In genomic region chr2:103172821-103173220, GRCh38 we compare ENCODE assay signal across 27 cellular contexts.
DNase-seq lines count a peak whose midpoint lies in the region; ATAC-seq, FAIRE-seq and TF ChIP-seq lines count a peak whose summit lies in the region.
"Had no signal": no experiment of that assay in that cellular context is flagged by ENCODE, and none has a peak within 500 bp of the region (broad histone marks: within the 10 kb centered on the region; RNA-seq: fewer than 3 reads in every experiment).

No MANE protein-coding gene starts in this region.

- no peak overlapping the region for H4K91ac ChIP-seq in mesenchymal stem cell (ENCODE audit: low read length)

- peak overlapping the region; percentile 29 for H2AK5ac ChIP-seq in mesenchymal stem cell (ENCODE audit: low read length, severe bottlenecking)

- no peak overlapping the region for H3K4ac ChIP-seq in mesenchymal stem cell (ENCODE audit: low read depth in 1 of 2, low read length in 2 of 2)

- no TSS peak for BruUV-seq in MCF 10A (replicated peaks; lab: Mats Ljungman, UMichigan)

- H3K36me3 ChIP-seq in breast epithelium (no peaks in the 10 kb centered on the region), bronchial epithelial cell (ENCODE audit: control insufficient read depth, insufficient read depth, low read length) (no peaks in the 10 kb centered on the region), mesenchymal stem cell (ENCODE audit: control insufficient read depth in 1 of 2, insufficient read depth in 2 of 2, low read depth in 1 of 2, low read length in 2 of 2) (no peaks in the 10 kb centered on the region), thyroid gland (no peaks in the 10 kb centered on the region)
- H3K36me3 ChIP-seq: BE2C, BLaER1 had no signal

- H3K14ac ChIP-seq in mesenchymal stem cell (ENCODE audit: low read length in 2 of 2): no peak overlapping the region

- intact Hi-C loops in MCF 10A (cut with micrococcal nuclease): no loop called here
- intact Hi-C loops in breast epithelium (cut with DNase I; ENCODE audit: low total_unique reads): no loop called here
- intact Hi-C loops in thyroid gland (cut with DNase I): no loop called here

- TF ChIP-seq POLR2A in breast epithelium (IDR thresholded peaks at IDR 0.05): no peak
- TF ChIP-seq POLR2A in thyroid gland (IDR thresholded peaks at IDR 0.05): no peak

- no peak overlapping the region for H2BK120ac ChIP-seq in mesenchymal stem cell (ENCODE audit: low read depth, low read length)

- H3K4me1 ChIP-seq in breast epithelium (no peaks in the 10 kb centered on the region), mesenchymal stem cell (ENCODE audit: control insufficient read depth, insufficient read depth, low read depth, low read length) (peaks cover 2% of the 10 kb centered on the region), thyroid gland (no peaks in the 10 kb centered on the region)
- H3K4me1 ChIP-seq: BE2C, BLaER1 had no signal

- 83% methylated on average over 1 of the region's 2 CpGs for WGBS in mesenchymal stem cell
- WGBS in thyroid gland, 2 donors: 78 to 89% methylated on average over 2 of the region's 2 CpGs

- H3K27ac ChIP-seq in breast epithelium (no peak overlapping the region), mesenchymal stem cell (ENCODE audit: low read length, poor library complexity, severe bottlenecking) (no peak overlapping the region), thyroid gland (no peak overlapping the region)
- H3K27ac ChIP-seq: 22Rv1, BLaER1 had no signal

- no peak overlapping the region for H4K8ac ChIP-seq in mesenchymal stem cell (ENCODE audit: low read length)

- H3K27ac Mint-ChIP-seq in MCF 10A (ENCODE audit: low read depth, unreplicated experiment): no peak overlapping the region
- H3K27ac Mint-ChIP-seq: CD14-positive monocyte; CD4-positive, alpha-beta memory T cell; CD4-positive, CD25-positive, alpha-beta regulatory T cell; CD8-positive, alpha-beta memory T cell had no signal

- DNase-seq in MCF 10A (ENCODE audit: unreplicated experiment) (peak; percentile 16), breast epithelium (ENCODE audit: low spot score in 2 of 2) (no peak), bronchial epithelial cell (ENCODE audit: low read depth) (peak; percentile 79), mesenchymal stem cell (no peak), thyroid gland (peak; percentile 67 to 78), 8988T (no peak)
- DNase-seq: ACHN; BE2C; C1 segment of cervical spinal cord; CD4-positive, alpha-beta memory T cell; CD4-positive, CD25-positive, alpha-beta regulatory T cell; CD8-positive, alpha-beta memory T cell; COR-L47; DMS 273 treated with DMSO at 0.1 percent for 48 hours; DMS153; DMS53; DMS79; DND-41; GF-D8 had no signal

- H2BK15ac ChIP-seq in mesenchymal stem cell (ENCODE audit: low read depth, poor library complexity, severe bottlenecking): no peak overlapping the region

- H3K9me3 ChIP-seq in breast epithelium (no peaks in the 10 kb centered on the region), mesenchymal stem cell (ENCODE audit: control insufficient read depth, low read length) (no peaks in the 10 kb centered on the region), thyroid gland (no peaks in the 10 kb centered on the region)
- H3K9me3 ChIP-seq: BE2C, BLaER1 had no signal

- no peak overlapping the region for H2BK5ac ChIP-seq in mesenchymal stem cell (ENCODE audit: low read depth, low read length, poor library complexity, severe bottlenecking)

- peaks cover 19% of the 10 kb centered on the region for H3K4me1 Mint-ChIP-seq in MCF 10A (ENCODE audit: insufficient read depth, unreplicated experiment)
- H3K4me1 Mint-ChIP-seq: CD14-positive monocyte; CD4-positive, alpha-beta memory T cell; CD4-positive, CD25-positive, alpha-beta regulatory T cell; CD8-positive, alpha-beta memory T cell had no signal

- no peaks in the 10 kb centered on the region for H3K36me3 Mint-ChIP-seq in MCF 10A (ENCODE audit: insufficient read depth, unreplicated experiment)
- H3K36me3 Mint-ChIP-seq: CD14-positive monocyte; CD4-positive, alpha-beta memory T cell; CD4-positive, CD25-positive, alpha-beta regulatory T cell; CD8-positive, alpha-beta memory T cell had no signal

- H3K9me3 Mint-ChIP-seq in MCF 10A (ENCODE audit: unreplicated experiment): no peaks in the 10 kb centered on the region

- no peak for FAIRE-seq in bronchial epithelial cell (lab: Jason Lieb, UNC)
- FAIRE-seq: A204.1, G401.6, GM12891 had no signal

- ATAC-seq in GM21619 (IDR thresholded peaks at IDR 0.05; ENCODE audit: unreplicated experiment) (no peak), HG03439 (IDR thresholded peaks at IDR 0.05; ENCODE audit: unreplicated experiment) (no peak)

- H3K4me3 Mint-ChIP-seq in MCF 10A (ENCODE audit: unreplicated experiment): no peak overlapping the region
- H3K4me3 Mint-ChIP-seq: CD14-positive monocyte; CD4-positive, alpha-beta memory T cell; CD4-positive, CD25-positive, alpha-beta regulatory T cell; CD8-positive, alpha-beta memory T cell had no signal

- no peak for TF ChIP-seq CTCF in MCF 10A (IDR thresholded peaks at IDR 0.05; ENCODE audit: unreplicated experiment)
- TF ChIP-seq CTCF in breast epithelium (IDR thresholded peaks at IDR 0.05): no peak
- TF ChIP-seq CTCF in bronchial epithelial cell (IDR thresholded peaks at IDR 0.05; ENCODE audit: insufficient read depth, low read length, severe bottlenecking): no peak
- TF ChIP-seq CTCF in thyroid gland (IDR thresholded peaks at IDR 0.05): no peak

- H3K9ac ChIP-seq in mesenchymal stem cell (ENCODE audit: low read length): no peak overlapping the region
- H3K9ac ChIP-seq: BLaER1 had no signal

- CTCF ChIA-PET in MCF 10A (lab: Yijun Ruan, JAX): interaction anchor here (2.1 kb wide), 1 partner anchor 11 kb away, joined by 7 read pairs; no protein-coding TSS in a partner anchor

- H2BK12ac ChIP-seq in mesenchymal stem cell (ENCODE audit: low read length in 2 of 2): no peak overlapping the region

- POLR2A ChIA-PET in MCF 10A (lab: Yijun Ruan, JAX): no interaction called here

- H3K79me1 ChIP-seq in mesenchymal stem cell (replicated peaks; ENCODE audit: low read length, poor library complexity, severe bottlenecking): no peaks in the 10 kb centered on the region

- H3K4me2 ChIP-seq in mesenchymal stem cell (ENCODE audit: low read length, poor library complexity, severe bottlenecking): no peak overlapping the region
- H3K4me2 ChIP-seq: BLaER1 had no signal

- H3K18ac ChIP-seq in mesenchymal stem cell (ENCODE audit: low read depth in 1 of 2, low read length in 2 of 2): no peak overlapping the region

- H3K27me3 ChIP-seq in breast epithelium: no peaks in the 10 kb centered on the region
- H3K27me3 ChIP-seq in bronchial epithelial cell (ENCODE audit: control insufficient read depth, insufficient read depth, low read length): no peaks in the 10 kb centered on the region
- H3K27me3 ChIP-seq in mesenchymal stem cell (ENCODE audit: control insufficient read depth in 1 of 2, insufficient read depth in 1 of 2, low read length in 2 of 2): no peaks in the 10 kb centered on the region
- H3K27me3 ChIP-seq in thyroid gland: no peaks in the 10 kb centered on the region
- H3K27me3 ChIP-seq: BE2C, BLaER1 had no signal

- H3K4me3 ChIP-seq in breast epithelium (no peak overlapping the region), bronchial epithelial cell (ENCODE audit: low read depth, low read length) (no peak overlapping the region), mesenchymal stem cell (ENCODE audit: insufficient read depth in 1 of 2, low read depth in 1 of 2, low read length in 2 of 2) (no peak overlapping the region), thyroid gland (replicated peaks in 1 of 3) (no peak overlapping the region)
- H3K4me3 ChIP-seq: BLaER1 had no signal

- no peak overlapping the region for H2AFZ ChIP-seq in mesenchymal stem cell (ENCODE audit: low read depth, low read length)

- no peak overlapping the region for H3K23ac ChIP-seq in mesenchymal stem cell (ENCODE audit: low read length in 2 of 2)

- peaks cover 30% of the 10 kb centered on the region for H3K27me3 Mint-ChIP-seq in MCF 10A (ENCODE audit: insufficient read depth, unreplicated experiment)
- H3K27me3 Mint-ChIP-seq: CD4-positive, alpha-beta memory T cell; CD4-positive, CD25-positive, alpha-beta regulatory T cell; CD8-positive, alpha-beta memory T cell had no signal

Comparison
In these comparisons a context has a peak if more than half of its experiments do, and no peak if none do; other contexts are left out.
1. DNase-seq: peak in MCF 10A (single experiment), bronchial epithelial cell (single experiment) and thyroid gland (2 of 2); none in breast epithelium (0 of 2), mesenchymal stem cell (single experiment) and 8988T (single experiment).